21 cellular contexts compared by ENCODE assay signal in genomic region chr7:100860702-100861615, GRCh38. TPM values are rescaled to one million over a fixed set of nuclear protein-coding genes. Genes with fewer than 3 reads are reported as not detected.
DNase-seq lines count a peak whose midpoint lies in the region; ATAC-seq, FAIRE-seq and TF ChIP-seq lines count a peak whose summit lies in the region.
"Had no signal": no experiment of that assay in that cellular context is flagged by ENCODE, and none has a peak within 500 bp of the region (broad histone marks: within the 10 kb centered on the region; RNA-seq: fewer than 3 reads in every experiment).

No MANE protein-coding gene starts in this region.

- peaks cover 6 to 8% of the 10 kb centered on the region in 2 experiments for H3K79me1 ChIP-seq in IMR-90 (ENCODE audit: low read depth in 1 of 2, low read length in 2 of 2)
- peaks cover 8% of the 10 kb centered on the region for H3K79me1 ChIP-seq in trophoblast cell (ENCODE audit: low read length)

- TF ChIP-seq EP300 in HepG2 (IDR thresholded peaks at IDR 0.05; ENCODE audit: low read depth in 2 of 2, low read length in 2 of 2) (no peak), HepG2 (CRISPR knock-in tag; IDR thresholded peaks at IDR 0.05; ENCODE audit: borderline replicate concordance) (no peak)

- no peak for TF ChIP-seq RAD21 in HepG2 (CRISPR knock-in tag; IDR thresholded peaks at IDR 0.05)
- no peak for TF ChIP-seq RAD21 in IMR-90 (IDR thresholded peaks at IDR 0.05; ENCODE audit: low read length)

- no peak overlapping the region for H3K14ac ChIP-seq in IMR-90 (replicated peaks; ENCODE audit: low read depth, low read length)
- no peak overlapping the region for H3K14ac ChIP-seq in trophoblast cell (ENCODE audit: low read length)

- no peak overlapping the region for H3K27ac ChIP-seq in HepG2 (ENCODE audit: extremely low read length, insufficient read depth, low read length)
- H3K27ac ChIP-seq in right lobe of liver: no peak overlapping the region
- no peak overlapping the region for H3K27ac ChIP-seq in IMR-90 (ENCODE audit: insufficient read depth, low read length)
- no peak overlapping the region for H3K27ac ChIP-seq in trophoblast cell (ENCODE audit: low read depth, low read length)
- H3K27ac ChIP-seq: SK-N-MC had no signal

- in situ Hi-C loops in HepG2 (cut with HindIII; ENCODE audit: extremely low pct_ligation_motif_present, low pct_unique_long_range_greater_than_20kb): no loop called here
- in situ Hi-C loops in IMR-90 (cut with MboI; ENCODE audit: low sequenced_read_pairs): loop anchor here (25.0 kb wide), 2 partner anchors 274 to 399 kb away; partner anchors contain the start of genes FBXO24, LRCH4 and SPACDR

- no TSS peak for BruUV-seq in HepG2 (replicated peaks; lab: Mats Ljungman, UMichigan)
- BruUV-seq in IMR-90 (replicated peaks; lab: Mats Ljungman, UMichigan): no TSS peak

- H3K36me3 ChIP-seq in HepG2 (replicated peaks in 1 of 2; ENCODE audit: control insufficient read depth in 1 of 2, insufficient read depth in 2 of 2, low read length in 2 of 2): peaks cover 6 to 10% of the 10 kb centered on the region in 2 experiments; a peak in 4 of 5 replicates
- H3K36me3 ChIP-seq in right lobe of liver: peaks cover 0 to 6% (median 0%) of the 10 kb centered on the region in 4 donors
- peaks cover 31% of the 10 kb centered on the region for H3K36me3 ChIP-seq in IMR-90 (ENCODE audit: control insufficient read depth, insufficient read depth, low read length)
- peaks cover 38 to 39% of the 10 kb centered on the region in 2 experiments for H3K36me3 ChIP-seq in trophoblast cell (ENCODE audit: control insufficient read depth in 1 of 2, insufficient read depth in 2 of 2, low read length in 2 of 2)

- H2BK120ac ChIP-seq in IMR-90 (ENCODE audit: low read depth, low read length) (no peak overlapping the region), trophoblast cell (ENCODE audit: insufficient read depth, low read length, poor library complexity) (no peak overlapping the region)

- H3K18ac ChIP-seq in IMR-90 (ENCODE audit: low read depth, low read length) (no peak overlapping the region), trophoblast cell (ENCODE audit: low read length) (no peak overlapping the region)

- H3K4me2 ChIP-seq in HepG2 (ENCODE audit: low read depth, low read length) (no peak overlapping the region), IMR-90 (ENCODE audit: low read depth, low read length) (no peak overlapping the region), trophoblast cell (ENCODE audit: low read length) (no peak overlapping the region)

- dilution Hi-C loops in IMR-90 (cut with HindIII; ENCODE audit: low sequenced_read_pairs, unreplicated experiment): no loop called here

- H2BK20ac ChIP-seq in IMR-90 (ENCODE audit: low read depth, low read length): no peak overlapping the region

- no peak overlapping the region for H4K91ac ChIP-seq in IMR-90 (ENCODE audit: insufficient read depth, low read depth, low read length)
- H4K91ac ChIP-seq in trophoblast cell (ENCODE audit: low read depth, low read length): no peak overlapping the region

- no peaks in the 10 kb centered on the region for H4K20me1 ChIP-seq in HepG2 (ENCODE audit: insufficient read depth, low read length)
- H4K20me1 ChIP-seq in IMR-90 (ENCODE audit: insufficient read depth, low read length): no peaks in the 10 kb centered on the region; the same call in 1 of the 2 replicates

- H3K9ac ChIP-seq in HepG2 (ENCODE audit: insufficient read depth, low read depth, low read length) (no peak overlapping the region), IMR-90 (ENCODE audit: low read depth, low read length) (no peak overlapping the region), trophoblast cell (ENCODE audit: low read length) (no peak overlapping the region)

- no peaks in the 10 kb centered on the region; the same call in 1 of the 2 replicates for H3K9me1 ChIP-seq in IMR-90 (ENCODE audit: insufficient read depth, low read length)

- WGBS in HepG2 (ENCODE audit: low lambda C conversion rate): 96% methylated on average over 14 of the region's 18 CpGs
- WGBS in right lobe of liver (ENCODE audit: insufficient coverage, low coverage, low lambda C conversion rate, missing lambda C conversion rate): 100% methylated on average over 6 of the region's 18 CpGs
- WGBS in IMR-90 (ENCODE audit: extremely low coverage in 2 of 2, insufficient read length in 1 of 2), 2 experiments: 93% methylated on average over 9 of the region's 18 CpGs; no CpG with 5 or more reads in 1 of the 2 experiments
- WGBS in trophoblast cell (ENCODE audit: extremely low coverage, insufficient coverage, insufficient read length): no CpG with 5 or more reads among the region's 18 CpGs

- POLR2A ChIA-PET in HepG2 (lab: Yijun Ruan, JAX) (no interaction called here), IMR-90 (lab: Charles Lee; ENCODE audit: unreplicated experiment) (no interaction called here)

- H3K4me3 ChIP-seq in HepG2 (replicated peaks in 1 of 3; ENCODE audit: insufficient read depth in 1 of 3, low read depth in 2 of 3, low read length in 3 of 3): no peak overlapping the region
- no peak overlapping the region for H3K4me3 ChIP-seq in right lobe of liver
- no peak overlapping the region for H3K4me3 ChIP-seq in IMR-90 (ENCODE audit: insufficient read depth, low read depth, low read length)
- H3K4me3 ChIP-seq in trophoblast cell (ENCODE audit: low read depth, low read length): no peak overlapping the region
- H3K4me3 ChIP-seq: SK-N-MC had no signal

- no peak overlapping the region for H2BK5ac ChIP-seq in IMR-90 (ENCODE audit: low read depth, low read length, poor library complexity, severe bottlenecking)
- H2BK5ac ChIP-seq in trophoblast cell (ENCODE audit: low read depth, low read length, poor library complexity): no peak overlapping the region

- no peaks in the 10 kb centered on the region for H3K9me3 ChIP-seq in HepG2 (ENCODE audit: low read length)
- H3K9me3 ChIP-seq in right lobe of liver: no peaks in the 10 kb centered on the region
- no peaks in the 10 kb centered on the region for H3K9me3 ChIP-seq in IMR-90 (ENCODE audit: control insufficient read depth, insufficient read depth, low read length)
- peaks cover 1% of the 10 kb centered on the region for H3K9me3 ChIP-seq in trophoblast cell (ENCODE audit: insufficient read depth, low read depth, low read length)

- H3K23ac ChIP-seq in IMR-90 (ENCODE audit: low read depth, low read length): no peak overlapping the region
- no peak overlapping the region for H3K23ac ChIP-seq in trophoblast cell (ENCODE audit: low read length)

- H3K4me1 ChIP-seq in HepG2 (ENCODE audit: insufficient read depth, low read length) (peaks cover 19% of the 10 kb centered on the region), right lobe of liver (peaks cover 0 to 15% (median 3%) of the 10 kb centered on the region in 4 donors), IMR-90 (ENCODE audit: control insufficient read depth, insufficient read depth, low read length) (peaks cover 4% of the 10 kb centered on the region; the same call in 1 of the 2 replicates), trophoblast cell (ENCODE audit: control insufficient read depth in 1 of 2, insufficient read depth in 2 of 2, low read length in 2 of 2) (peaks cover 12 to 14% of the 10 kb centered on the region in 2 experiments)

- H2AK9ac ChIP-seq in IMR-90 (replicated peaks; ENCODE audit: low read depth, low read length, poor library complexity): peak overlapping the region; percentile 42

- CTCF ChIA-PET in HepG2 (lab: Yijun Ruan, JAX; ENCODE audit: low intra/inter-chr PET ratio, low total read pairs): no interaction called here
- CTCF ChIA-PET in IMR-90 (lab: Yijun Ruan, JAX): no interaction called here

- TF ChIP-seq CTCF in HepG2 (CRISPR knock-in tag; IDR thresholded peaks at IDR 0.05) (no peak), right lobe of liver (IDR thresholded peaks at IDR 0.05) (no peak), IMR-90 (conservative IDR thresholded peaks at IDR 0.05; ENCODE audit: low read depth, low read length) (no peak)

- H3K27me3 ChIP-seq in HepG2 (ENCODE audit: control insufficient read depth in 1 of 2, insufficient read depth in 2 of 2, low read length in 2 of 2): no peaks in the 10 kb centered on the region
- no peaks in the 10 kb centered on the region for H3K27me3 ChIP-seq in right lobe of liver
- no peaks in the 10 kb centered on the region for H3K27me3 ChIP-seq in IMR-90 (ENCODE audit: control insufficient read depth, insufficient read depth, low read length)
- H3K27me3 ChIP-seq in trophoblast cell (ENCODE audit: insufficient read depth, low read length): no peaks in the 10 kb centered on the region

- FAIRE-seq in HepG2 (lab: Jason Lieb, UNC): no peak
- no peak for FAIRE-seq in frontal cortex (lab: Jason Lieb, UNC)
- FAIRE-seq: GM12892, GM19239 had no signal

- no peak overlapping the region for H2BK12ac ChIP-seq in trophoblast cell (ENCODE audit: low read length)

- H2AFZ ChIP-seq in HepG2 (ENCODE audit: low read length): no peak overlapping the region
- peak overlapping the region; percentile 51 for H2AFZ ChIP-seq in IMR-90 (replicated peaks; ENCODE audit: low read length, poor library complexity)
- H2AFZ ChIP-seq in trophoblast cell (ENCODE audit: insufficient read depth, low read length, poor library complexity): no peak overlapping the region

- no peak for DNase-seq in HepG2 (ENCODE audit: low spot score)
- no peak for DNase-seq in right lobe of liver
- DNase-seq in IMR-90: no peak
- DNase-seq in frontal cortex (ENCODE audit: low spot score in 2 of 2): peak; percentile 2 to 3
- DNase-seq in NCI-H2227 treated with DMSO at 0.1 percent for 48 hours (lab: John Stamatoyannopoulos, UW): no peak
- DNase-seq in trophoblast cell: no peak
- no peak for DNase-seq in T-helper 1 cell
- DNase-seq: CD4-positive, alpha-beta T cell; COR-L47; GF-D8; NCI-H1048; NCI-H1417; NCI-H1694; NCI-H2029 treated with DMSO at 0.1 percent for 48 hours; NCI-H526 treated with DMSO at 0.1 percent for 48 hours; SIG-M5 had no signal

- H4K8ac ChIP-seq in IMR-90 (ENCODE audit: low read depth in 2 of 2, low read length in 2 of 2) (no peak overlapping the region), trophoblast cell (ENCODE audit: low read depth, low read length) (no peak overlapping the region)

- H2BK15ac ChIP-seq in IMR-90 (ENCODE audit: low read depth, low read length): no peak overlapping the region

- H3K4ac ChIP-seq in IMR-90 (ENCODE audit: low read depth, low read length) (no peak overlapping the region), trophoblast cell (ENCODE audit: low read depth, low read length) (no peak overlapping the region)

- ATAC-seq in HepG2 (no peak), right lobe of liver (no peak), IMR-90 (ENCODE audit: low read depth) (no peak), HG03175 (IDR thresholded peaks at IDR 0.05; ENCODE audit: unreplicated experiment) (no peak)

- no peak for TF ChIP-seq POLR2A in HepG2 (IDR thresholded peaks at IDR 0.05; ENCODE audit: insufficient read depth in 1 of 2, low read depth in 2 of 2, low read length in 2 of 2)
- TF ChIP-seq POLR2A in right lobe of liver (IDR thresholded peaks at IDR 0.05): no peak
- no peak for TF ChIP-seq POLR2A in IMR-90 (IDR thresholded peaks at IDR 0.05; ENCODE audit: low read depth, low read length)

- H4K12ac ChIP-seq in trophoblast cell (ENCODE audit: low read depth, low read length): no peak overlapping the region

- H2AK5ac ChIP-seq in IMR-90 (ENCODE audit: low read depth, low read length) (no peak overlapping the region), trophoblast cell (ENCODE audit: low read length) (no peak overlapping the region)

- H4K5ac ChIP-seq in IMR-90 (ENCODE audit: low read depth, low read length): no peak overlapping the region

- H3K56ac ChIP-seq in IMR-90 (ENCODE audit: extremely low read depth, insufficient read depth, low read length): no peak overlapping the region

- intact Hi-C loops in HepG2 (cut with micrococcal nuclease; ENCODE audit: unreplicated experiment): no loop called here
- intact Hi-C loops in right lobe of liver (cut with DNase I): no loop called here
- intact Hi-C loops in IMR-90 (cut with micrococcal nuclease): no loop called here

- H3K79me2 ChIP-seq in HepG2 (ENCODE audit: insufficient read depth, low read length): no peaks in the 10 kb centered on the region
- no peaks in the 10 kb centered on the region for H3K79me2 ChIP-seq in trophoblast cell (ENCODE audit: control insufficient read depth, insufficient read depth, low read length, poor library complexity)

RNA-seq across cellular contexts. Expression of gene TRIP6, which starts 6.2 kb away (rescaled TPM):
- total RNA-seq in HepG2 (2016; rRNA removed; fragmentation: Illumina TruSeq; extraction: Trizol) (0.38 TPM in 1 of 2 replicates, not detected in the other), right lobe of liver (10 to 100 TPM; 21.4 to 58.6 (median 43.2) TPM), IMR-90 (2012; rRNA removed) (36.4 and 39.2 TPM in 2 replicates), frontal cortex (4.1 TPM)
- total RNA-seq in HepG2 (2016; cell fraction: cytosol; rRNA removed; fragmentation: Illumina TruSeq; extraction: Trizol; ENCODE audit: low read depth): 0.61 and 0.71 TPM in 2 replicates
- total RNA-seq in HepG2 (2016; cell fraction: insoluble cytoplasmic fraction; rRNA removed; fragmentation: Illumina TruSeq; extraction: Trizol): 0.22 and 0.35 TPM in 2 replicates
- total RNA-seq in HepG2 (2016; cell fraction: membrane; rRNA removed; fragmentation: Illumina TruSeq; extraction: Trizol): 0.15 and 0.41 TPM in 2 replicates
- total RNA-seq in HepG2 (2016; cell fraction: nucleus; rRNA removed; fragmentation: Illumina TruSeq; extraction: Trizol): 0.41 and 0.65 TPM in 2 replicates
- polyA plus RNA-seq in HepG2 (2011; rRNA removed) (0.30 and 0.34 TPM in 2 replicates), IMR-90 (2012; rRNA removed) (72.3 and 89.0 TPM in 2 replicates)
- 0.13 and 0.21 TPM in 2 replicates for polyA plus RNA-seq in HepG2 (2011; cell fraction: cytosol; rRNA removed)
- polyA plus RNA-seq in HepG2 (2011; cell fraction: nucleus; rRNA removed): 0.99 and 1.1 TPM in 2 replicates
- 0.24 and 0.55 TPM in 2 replicates for polyA plus RNA-seq in HepG2 (2012)
- polyA plus RNA-seq in HepG2 (2016; cell fraction: cytosol; fragmentation: Illumina TruSeq; extraction: Trizol; ENCODE audit: low read depth): 0.20 and 0.31 TPM in 2 replicates
- 0.19 and 0.32 TPM in 2 replicates for polyA plus RNA-seq in HepG2 (2016; cell fraction: insoluble cytoplasmic fraction; fragmentation: Illumina TruSeq; extraction: Trizol; ENCODE audit: low read depth)
- 0.09 and 0.10 TPM in 2 replicates for polyA plus RNA-seq in HepG2 (2016; cell fraction: membrane; fragmentation: Illumina TruSeq; extraction: Trizol; ENCODE audit: low read depth)
- polyA plus RNA-seq in HepG2 (2016; cell fraction: nucleus; fragmentation: Illumina TruSeq; extraction: Trizol; ENCODE audit: insufficient read depth, low read depth): 1.4 and 2.7 TPM in 2 replicates
- 0.32 and 43.8 TPM in 2 replicates for polyA minus RNA-seq in HepG2 (2011; rRNA and poly(A)+ RNA removed; ENCODE audit: low replicate concordance)
- 0.53 and 0.69 TPM in 2 replicates for polyA minus RNA-seq in HepG2 (2011; cell fraction: cytosol; rRNA and poly(A)+ RNA removed)
- polyA minus RNA-seq in HepG2 (2011; cell fraction: nucleus; rRNA and poly(A)+ RNA removed): 0.62 and 0.90 TPM in 2 replicates
- 76.7 and 146 TPM in 2 replicates for polyA plus RNA-seq in IMR-90 (2012; cell fraction: cytosol; rRNA removed)
- 158 and 235 TPM in 2 replicates for polyA plus RNA-seq in IMR-90 (2012; cell fraction: nucleus; rRNA removed; ENCODE audit: low replicate concordance)
- 75.4 and 76.0 TPM in 2 replicates for polyA plus RNA-seq in trophoblast cell (2013)

RNA-seq across cellular contexts. Expression of gene SLC12A9, which starts 8.4 kb away (rescaled TPM):
- total RNA-seq in HepG2 (2016; rRNA removed; fragmentation: Illumina TruSeq; extraction: Trizol): 5.4 and 16.6 TPM in 2 replicates
- 4.7 and 5.6 TPM in 2 replicates for total RNA-seq in HepG2 (2016; cell fraction: cytosol; rRNA removed; fragmentation: Illumina TruSeq; extraction: Trizol; ENCODE audit: low read depth)
- total RNA-seq in HepG2 (2016; cell fraction: insoluble cytoplasmic fraction; rRNA removed; fragmentation: Illumina TruSeq; extraction: Trizol): 5.6 and 18.2 TPM in 2 replicates
- 7.9 and 9.1 TPM in 2 replicates for total RNA-seq in HepG2 (2016; cell fraction: membrane; rRNA removed; fragmentation: Illumina TruSeq; extraction: Trizol)
- total RNA-seq in HepG2 (2016; cell fraction: nucleus; rRNA removed; fragmentation: Illumina TruSeq; extraction: Trizol): 14.7 and 18.3 TPM in 2 replicates
- polyA plus RNA-seq in HepG2 (2011; rRNA removed): 8.7 and 13.9 TPM in 2 replicates
- 6.6 and 7.9 TPM in 2 replicates for polyA plus RNA-seq in HepG2 (2011; cell fraction: cytosol; rRNA removed)
- 25.6 and 27.8 TPM in 2 replicates for polyA plus RNA-seq in HepG2 (2011; cell fraction: nucleus; rRNA removed)
- 6.2 and 8.0 TPM in 2 replicates for polyA plus RNA-seq in HepG2 (2012)
- 1.6 and 2.0 TPM in 2 replicates for polyA plus RNA-seq in HepG2 (2016; cell fraction: cytosol; fragmentation: Illumina TruSeq; extraction: Trizol; ENCODE audit: low read depth)
- 4.7 and 6.3 TPM in 2 replicates for polyA plus RNA-seq in HepG2 (2016; cell fraction: insoluble cytoplasmic fraction; fragmentation: Illumina TruSeq; extraction: Trizol; ENCODE audit: low read depth)
- polyA plus RNA-seq in HepG2 (2016; cell fraction: membrane; fragmentation: Illumina TruSeq; extraction: Trizol; ENCODE audit: low read depth): 4.0 and 4.6 TPM in 2 replicates
- 31.8 and 35.4 TPM in 2 replicates for polyA plus RNA-seq in HepG2 (2016; cell fraction: nucleus; fragmentation: Illumina TruSeq; extraction: Trizol; ENCODE audit: insufficient read depth, low read depth)
- polyA minus RNA-seq in HepG2 (2011; rRNA and poly(A)+ RNA removed; ENCODE audit: low replicate concordance): 12.3 and 25.2 TPM in 2 replicates
- polyA minus RNA-seq in HepG2 (2011; cell fraction: cytosol; rRNA and poly(A)+ RNA removed): 3.1 and 5.7 TPM in 2 replicates
- 4.0 and 6.5 TPM in 2 replicates for polyA minus RNA-seq in HepG2 (2011; cell fraction: nucleus; rRNA and poly(A)+ RNA removed)
- 10 to 100 TPM in 2 of 6 experiments, 1 to 10 TPM in 4; 7.1 to 10.6 (median 9.2) TPM for total RNA-seq in right lobe of liver
- total RNA-seq in IMR-90 (2012; rRNA removed): 3.3 and 4.5 TPM in 2 replicates
- 16.2 and 17.7 TPM in 2 replicates for polyA plus RNA-seq in IMR-90 (2012; rRNA removed)
- polyA plus RNA-seq in IMR-90 (2012; cell fraction: cytosol; rRNA removed): 11.9 and 20.8 TPM in 2 replicates
- 49.4 and 99.1 TPM in 2 replicates for polyA plus RNA-seq in IMR-90 (2012; cell fraction: nucleus; rRNA removed; ENCODE audit: low replicate concordance)
- total RNA-seq in frontal cortex: 18.3 TPM
- 18.4 and 20.0 TPM in 2 replicates for polyA plus RNA-seq in trophoblast cell (2013)

RNA-seq across cellular contexts. Expression of gene SRRT, which starts 13.9 kb away (rescaled TPM):
- total RNA-seq in HepG2 (2016; rRNA removed; fragmentation: Illumina TruSeq; extraction: Trizol) (79.1 and 106 TPM in 2 replicates), right lobe of liver (10 to 100 TPM; 22.4 to 65.7 (median 49.1) TPM), IMR-90 (2012; rRNA removed) (41.4 and 45.3 TPM in 2 replicates), frontal cortex (23.2 TPM)
- total RNA-seq in HepG2 (2016; cell fraction: cytosol; rRNA removed; fragmentation: Illumina TruSeq; extraction: Trizol; ENCODE audit: low read depth): 11.8 and 17.5 TPM in 2 replicates
- total RNA-seq in HepG2 (2016; cell fraction: insoluble cytoplasmic fraction; rRNA removed; fragmentation: Illumina TruSeq; extraction: Trizol): 56.7 and 113 TPM in 2 replicates
- 21.7 and 29.6 TPM in 2 replicates for total RNA-seq in HepG2 (2016; cell fraction: membrane; rRNA removed; fragmentation: Illumina TruSeq; extraction: Trizol)
- total RNA-seq in HepG2 (2016; cell fraction: nucleus; rRNA removed; fragmentation: Illumina TruSeq; extraction: Trizol): 78.9 and 79.0 TPM in 2 replicates
- polyA plus RNA-seq in HepG2 (2011; rRNA removed) (26.2 and 30.4 TPM in 2 replicates), IMR-90 (2012; rRNA removed) (89.5 and 93.5 TPM in 2 replicates)
- polyA plus RNA-seq in HepG2 (2011; cell fraction: cytosol; rRNA removed): 9.4 and 12.5 TPM in 2 replicates
- polyA plus RNA-seq in HepG2 (2011; cell fraction: nucleus; rRNA removed): 220 and 271 TPM in 2 replicates
- 52.9 and 58.7 TPM in 2 replicates for polyA plus RNA-seq in HepG2 (2012)
- 12.1 and 13.2 TPM in 2 replicates for polyA plus RNA-seq in HepG2 (2016; cell fraction: cytosol; fragmentation: Illumina TruSeq; extraction: Trizol; ENCODE audit: low read depth)
- polyA plus RNA-seq in HepG2 (2016; cell fraction: insoluble cytoplasmic fraction; fragmentation: Illumina TruSeq; extraction: Trizol; ENCODE audit: low read depth): 72.8 and 96.9 TPM in 2 replicates
- polyA plus RNA-seq in HepG2 (2016; cell fraction: membrane; fragmentation: Illumina TruSeq; extraction: Trizol; ENCODE audit: low read depth): 17.7 and 23.3 TPM in 2 replicates
- 226 and 281 TPM in 2 replicates for polyA plus RNA-seq in HepG2 (2016; cell fraction: nucleus; fragmentation: Illumina TruSeq; extraction: Trizol; ENCODE audit: insufficient read depth, low read depth)
- 23.1 and 63.7 TPM in 2 replicates for polyA minus RNA-seq in HepG2 (2011; rRNA and poly(A)+ RNA removed; ENCODE audit: low replicate concordance)
- 17.7 and 23.7 TPM in 2 replicates for polyA minus RNA-seq in HepG2 (2011; cell fraction: cytosol; rRNA and poly(A)+ RNA removed)
- 55.4 and 59.5 TPM in 2 replicates for polyA minus RNA-seq in HepG2 (2011; cell fraction: nucleus; rRNA and poly(A)+ RNA removed)
- polyA plus RNA-seq in IMR-90 (2012; cell fraction: cytosol; rRNA removed): 44.1 and 48.9 TPM in 2 replicates
- polyA plus RNA-seq in IMR-90 (2012; cell fraction: nucleus; rRNA removed; ENCODE audit: low replicate concordance): 362 and 444 TPM in 2 replicates
- 115 and 117 TPM in 2 replicates for polyA plus RNA-seq in trophoblast cell (2013)

RNA-seq across cellular contexts. Expression of gene UFSP1, which starts 28.6 kb away (rescaled TPM):
- total RNA-seq in HepG2 (2016; rRNA removed; fragmentation: Illumina TruSeq; extraction: Trizol) (2.8 and 3.3 TPM in 2 replicates), right lobe of liver (1 to 10 TPM; 1.0 to 3.4 (median 2.1) TPM), IMR-90 (2012; rRNA removed) (0.28 and 0.36 TPM in 2 replicates), frontal cortex (3.7 TPM)
- 1.7 and 2.1 TPM in 2 replicates for total RNA-seq in HepG2 (2016; cell fraction: cytosol; rRNA removed; fragmentation: Illumina TruSeq; extraction: Trizol; ENCODE audit: low read depth)
- total RNA-seq in HepG2 (2016; cell fraction: insoluble cytoplasmic fraction; rRNA removed; fragmentation: Illumina TruSeq; extraction: Trizol): 2.5 and 3.0 TPM in 2 replicates
- total RNA-seq in HepG2 (2016; cell fraction: membrane; rRNA removed; fragmentation: Illumina TruSeq; extraction: Trizol): 1.7 and 2.0 TPM in 2 replicates
- 2.3 TPM in 2 replicates for total RNA-seq in HepG2 (2016; cell fraction: nucleus; rRNA removed; fragmentation: Illumina TruSeq; extraction: Trizol)
- polyA plus RNA-seq in HepG2 (2011; rRNA removed) (0.65 and 1.3 TPM in 2 replicates), IMR-90 (2012; rRNA removed) (1.0 TPM in 2 replicates)
- polyA plus RNA-seq in HepG2 (2011; cell fraction: cytosol; rRNA removed): 0.65 and 1.2 TPM in 2 replicates
- 2.0 and 2.5 TPM in 2 replicates for polyA plus RNA-seq in HepG2 (2011; cell fraction: nucleus; rRNA removed)
- 0.96 and 1.6 TPM in 2 replicates for polyA plus RNA-seq in HepG2 (2012)
- polyA plus RNA-seq in HepG2 (2016; cell fraction: cytosol; fragmentation: Illumina TruSeq; extraction: Trizol; ENCODE audit: low read depth): 0.41 and 0.42 TPM in 2 replicates
- 1.9 and 2.3 TPM in 2 replicates for polyA plus RNA-seq in HepG2 (2016; cell fraction: insoluble cytoplasmic fraction; fragmentation: Illumina TruSeq; extraction: Trizol; ENCODE audit: low read depth)
- polyA plus RNA-seq in HepG2 (2016; cell fraction: membrane; fragmentation: Illumina TruSeq; extraction: Trizol; ENCODE audit: low read depth): 0.65 and 0.74 TPM in 2 replicates
- 1.0 and 1.5 TPM in 2 replicates for polyA plus RNA-seq in HepG2 (2016; cell fraction: nucleus; fragmentation: Illumina TruSeq; extraction: Trizol; ENCODE audit: insufficient read depth, low read depth)
- polyA minus RNA-seq in HepG2 (2011; rRNA and poly(A)+ RNA removed; ENCODE audit: low replicate concordance): 5.4 and 9.8 TPM in 2 replicates
- polyA minus RNA-seq in HepG2 (2011; cell fraction: cytosol; rRNA and poly(A)+ RNA removed): 0.89 and 1.7 TPM in 2 replicates
- 6.2 and 7.6 TPM in 2 replicates for polyA minus RNA-seq in HepG2 (2011; cell fraction: nucleus; rRNA and poly(A)+ RNA removed)
- 2.0 and 2.5 TPM in 2 replicates for polyA plus RNA-seq in IMR-90 (2012; cell fraction: cytosol; rRNA removed)
- 0.70 and 3.1 TPM in 2 replicates for polyA plus RNA-seq in IMR-90 (2012; cell fraction: nucleus; rRNA removed; ENCODE audit: low replicate concordance)
- 1.4 and 1.6 TPM in 2 replicates for polyA plus RNA-seq in trophoblast cell (2013)

RNA-seq across cellular contexts. Expression of gene EPHB4, which starts 33.6 kb away (rescaled TPM):
- total RNA-seq in HepG2 (2016; rRNA removed; fragmentation: Illumina TruSeq; extraction: Trizol) (43.7 and 69.6 TPM in 2 replicates), right lobe of liver (10 to 100 TPM; 23.9 to 43.7 (median 36.8) TPM), IMR-90 (2012; rRNA removed) (35.0 and 36.4 TPM in 2 replicates), frontal cortex (7.7 TPM)
- 115 and 125 TPM in 2 replicates for total RNA-seq in HepG2 (2016; cell fraction: cytosol; rRNA removed; fragmentation: Illumina TruSeq; extraction: Trizol; ENCODE audit: low read depth)
- total RNA-seq in HepG2 (2016; cell fraction: insoluble cytoplasmic fraction; rRNA removed; fragmentation: Illumina TruSeq; extraction: Trizol): 33.6 and 74.6 TPM in 2 replicates
- total RNA-seq in HepG2 (2016; cell fraction: membrane; rRNA removed; fragmentation: Illumina TruSeq; extraction: Trizol): 93.1 and 103 TPM in 2 replicates
- total RNA-seq in HepG2 (2016; cell fraction: nucleus; rRNA removed; fragmentation: Illumina TruSeq; extraction: Trizol): 48.0 and 55.0 TPM in 2 replicates
- polyA plus RNA-seq in HepG2 (2011; rRNA removed) (61.4 and 68.6 TPM in 2 replicates), IMR-90 (2012; rRNA removed) (34.5 and 35.0 TPM in 2 replicates)
- 64.7 and 70.1 TPM in 2 replicates for polyA plus RNA-seq in HepG2 (2011; cell fraction: cytosol; rRNA removed)
- polyA plus RNA-seq in HepG2 (2011; cell fraction: nucleus; rRNA removed): 67.4 and 70.1 TPM in 2 replicates
- 41.3 and 63.8 TPM in 2 replicates for polyA plus RNA-seq in HepG2 (2012)
- 21.4 and 23.9 TPM in 2 replicates for polyA plus RNA-seq in HepG2 (2016; cell fraction: cytosol; fragmentation: Illumina TruSeq; extraction: Trizol; ENCODE audit: low read depth)
- 33.0 and 43.1 TPM in 2 replicates for polyA plus RNA-seq in HepG2 (2016; cell fraction: insoluble cytoplasmic fraction; fragmentation: Illumina TruSeq; extraction: Trizol; ENCODE audit: low read depth)
- 52.7 and 65.5 TPM in 2 replicates for polyA plus RNA-seq in HepG2 (2016; cell fraction: membrane; fragmentation: Illumina TruSeq; extraction: Trizol; ENCODE audit: low read depth)
- polyA plus RNA-seq in HepG2 (2016; cell fraction: nucleus; fragmentation: Illumina TruSeq; extraction: Trizol; ENCODE audit: insufficient read depth, low read depth): 79.2 and 79.8 TPM in 2 replicates
- 43.5 and 157 TPM in 2 replicates for polyA minus RNA-seq in HepG2 (2011; rRNA and poly(A)+ RNA removed; ENCODE audit: low replicate concordance)
- 51.4 and 51.7 TPM in 2 replicates for polyA minus RNA-seq in HepG2 (2011; cell fraction: cytosol; rRNA and poly(A)+ RNA removed)
- polyA minus RNA-seq in HepG2 (2011; cell fraction: nucleus; rRNA and poly(A)+ RNA removed): 43.1 and 44.5 TPM in 2 replicates
- polyA plus RNA-seq in IMR-90 (2012; cell fraction: cytosol; rRNA removed): 21.0 and 41.2 TPM in 2 replicates
- polyA plus RNA-seq in IMR-90 (2012; cell fraction: nucleus; rRNA removed; ENCODE audit: low replicate concordance): 49.9 and 59.2 TPM in 2 replicates
- 103 and 106 TPM in 2 replicates for polyA plus RNA-seq in trophoblast cell (2013)
- polyA plus RNA-seq: IgD-negative memory B cell had no signal

Comparison
In these comparisons a context has a peak if more than half of its experiments do, and no peak if none do; other contexts are left out.
1. DNase-seq: peak in frontal cortex (2 of 2); none in HepG2 (single experiment), right lobe of liver (0 of 3), IMR-90 (single experiment), NCI-H2227 treated with DMSO at 0.1 percent for 48 hours (single experiment), trophoblast cell (0 of 2) and T-helper 1 cell (0 of 5).